Comparison of ENCODE assay signal across 12 cellular contexts in genomic region chr11:7605544-7605943, GRCh38.
DNase-seq lines count a peak whose midpoint lies in the region; ATAC-seq, FAIRE-seq and TF ChIP-seq lines count a peak whose summit lies in the region.
"Had no signal": no experiment of that assay in that cellular context is flagged by ENCODE, and none has a peak within 500 bp of the region (broad histone marks: within the 10 kb centered on the region; RNA-seq: fewer than 3 reads in every experiment).

No MANE protein-coding gene starts in this region.

- TF ChIP-seq RAD21 in K562 (CRISPR knock-in tag; conservative IDR thresholded peaks at IDR 0.05 in 1 of 2, IDR thresholded peaks at IDR 0.05 in 1 of 2), result no peak

- intact Hi-C loops in left ventricle myocardium superior (cut with micrococcal nuclease) (no loop called here), cardiac septum (cut with DNase I) (no loop called here), K562 (cut with micrococcal nuclease) (no loop called here), right lobe of liver (cut with DNase I) (no loop called here)

- H3K36me3 ChIP-seq in K562 (ENCODE audit: control insufficient read depth, insufficient read depth, low read length), result no peaks in the 10 kb centered on the region
- H3K36me3 ChIP-seq in right lobe of liver, result peaks cover 0 to 8% (median 3%) of the 10 kb centered on the region in 4 donors

- H4K20me1 ChIP-seq in K562 (replicated peaks; ENCODE audit: control insufficient read depth, insufficient read depth, low read length), result no peaks in the 10 kb centered on the region

- DNase-seq in left ventricle myocardium superior, result no peak
- no peak for DNase-seq in cardiac septum (ENCODE audit: low spot score)
- DNase-seq in K562 (ENCODE audit: extremely low read depth in 1 of 4, low spot score in 3 of 4), result peak in 1 of 4 experiments; percentile 6
- DNase-seq in right lobe of liver, result no peak
- peak; percentile 42 for DNase-seq in urothelium cell line (ENCODE audit: low spot score)
- no peak for DNase-seq in DMS153 (lab: John Stamatoyannopoulos, UW)
- DNase-seq: activated CD8-positive, alpha-beta memory T cell treated with anti-CD3 and anti-CD28 coated beads, Interleukin-2, amount 50 U/mL, for 48 hours; hippocampal formation; NCI-H2227 treated with DMSO at 0.1 percent for 48 hours had no signal

- H2AFZ ChIP-seq in K562 (ENCODE audit: low read depth, low read length), result no peak overlapping the region

- no peaks in the 10 kb centered on the region; a peak in 2 of 5 replicates for H3K27me3 ChIP-seq in K562 (ENCODE audit: control insufficient read depth in 2 of 2, insufficient read depth in 2 of 2, low read length in 2 of 2)
- no peaks in the 10 kb centered on the region for H3K27me3 ChIP-seq in right lobe of liver
- H3K27me3 ChIP-seq: vagina had no signal

- FAIRE-seq in K562 (lab: Jason Lieb, UNC) (no peak), urothelium cell line (lab: Jason Lieb, UNC) (no peak)

- H3K27ac ChIP-seq in K562 (ENCODE audit: extremely low read depth, low read depth, low read length) (no peak overlapping the region), right lobe of liver (no peak overlapping the region)
- H3K27ac ChIP-seq: vagina had no signal

- TF ChIP-seq EP300 in K562 (IDR thresholded peaks at IDR 0.05; ENCODE audit: low read length), result no peak

- no peaks in the 10 kb centered on the region for H3K9me3 ChIP-seq in K562 (replicated peaks; ENCODE audit: control insufficient read depth, insufficient read depth, low read depth, low read length)
- H3K9me3 ChIP-seq in right lobe of liver, result no peaks in the 10 kb centered on the region
- H3K9me3 ChIP-seq: vagina had no signal

- 2% methylated on average over 4 of the region's 4 CpGs for WGBS in K562 (ENCODE audit: insufficient coverage, low coverage, missing lambda C conversion rate)
- WGBS in right lobe of liver (ENCODE audit: insufficient coverage, low coverage, low lambda C conversion rate, missing lambda C conversion rate), result 27% methylated on average over 4 of the region's 4 CpGs

- in situ Hi-C loops in K562 (cut with MboI), result no loop called here

- ATAC-seq in left ventricle myocardium superior (peak; percentile 22), K562 (no peak), right lobe of liver (peak in 3 of 4 donors; percentile 40 to 65 (median 54)), GM18520 (IDR thresholded peaks at IDR 0.05; ENCODE audit: unreplicated experiment) (no peak), HG03521 (IDR thresholded peaks at IDR 0.05; ENCODE audit: unreplicated experiment) (no peak)

- H3K9me1 ChIP-seq in K562 (ENCODE audit: control insufficient read depth, insufficient read depth, low read length), result no peaks in the 10 kb centered on the region

- TF ChIP-seq POLR2A in K562 (conservative IDR thresholded peaks at IDR 0.05) (no peak), right lobe of liver (IDR thresholded peaks at IDR 0.05) (no peak)

- H3K4me2 ChIP-seq in K562 (ENCODE audit: insufficient read depth, low read length), result no peak overlapping the region

- BruUV-seq in K562 (replicated peaks; lab: Mats Ljungman, UMichigan), result no TSS peak

- H3K4me1 ChIP-seq in K562 (replicated peaks in 1 of 2; ENCODE audit: control insufficient read depth in 2 of 2, insufficient read depth in 2 of 2, low read length in 2 of 2), result peaks cover 0 to 8% of the 10 kb centered on the region in 2 experiments; a peak in 3 of 5 replicates
- H3K4me1 ChIP-seq in right lobe of liver, result peaks cover 0 to 8% (median 2%) of the 10 kb centered on the region in 4 donors

- TF ChIP-seq CTCF in K562 (IDR thresholded peaks at IDR 0.05 in 2 of 3, conservative IDR thresholded peaks at IDR 0.05 in 1 of 3; ENCODE audit: insufficient read depth in 2 of 3, low read depth in 1 of 3, low read length in 3 of 3) (no peak), right lobe of liver (IDR thresholded peaks at IDR 0.05) (no peak)

- CTCF ChIA-PET in K562 (lab: Yijun Ruan, JAX; ENCODE audit: low intra/inter-chr PET ratio), result no interaction called here

- H3K9ac ChIP-seq in K562 (ENCODE audit: insufficient read depth in 1 of 2, low read depth in 2 of 2, low read length in 2 of 2), result no peak overlapping the region

- H3K4me3 ChIP-seq in K562 (no peak overlapping the region), right lobe of liver (no peak overlapping the region)
- H3K4me3 ChIP-seq: vagina had no signal

- H3K79me2 ChIP-seq in K562 (ENCODE audit: control insufficient read depth, insufficient read depth, low read length), result no peaks in the 10 kb centered on the region

- POLR2A ChIA-PET in K562 (lab: Yijun Ruan, JAX), result interaction anchor here (1.0 kb wide), 1 partner anchor 52 kb away, joined by 3 read pairs; no protein-coding TSS in a partner anchor

TF ChIP-seq in K562, 482 proteins besides CTCF, POLR2A, EP300 and RAD21 (continues in another document):
- TF ChIP-seq IRF9 (tag; IDR thresholded peaks at IDR 0.05), result no peak
- TF ChIP-seq JUND (IDR thresholded peaks at IDR 0.05; ENCODE audit: borderline replicate concordance, low read depth, low read length), result peak; percentile 85
- peak; percentile 87; the same call in 2 of the 3 replicates for TF ChIP-seq JUND (tag; IDR thresholded peaks at IDR 0.05; ENCODE audit: borderline replicate concordance, low read depth, low read length)
- TF ChIP-seq GMEB1 (CRISPR knock-in tag; IDR thresholded peaks at IDR 0.05), result no peak
- TF ChIP-seq DEAF1 (CRISPR knock-in tag; IDR thresholded peaks at IDR 0.05), result no peak
- peak; percentile 69; the same call in 1 of the 2 replicates for TF ChIP-seq SMARCA4 (IDR thresholded peaks at IDR 0.05)
- no peak for TF ChIP-seq ZNF445 (CRISPR knock-in tag; IDR thresholded peaks at IDR 0.05; ENCODE audit: low read depth)
- no peak for TF ChIP-seq TBP (optimal IDR thresholded peaks at IDR 0.05; ENCODE audit: low read depth, low read length)
- TF ChIP-seq TAL1 (IDR thresholded peaks at IDR 0.05), result peak; percentile 49
- TF ChIP-seq CBFA2T2 (conservative IDR thresholded peaks at IDR 0.05), result 0 out of 2 replicates have a peak, but pooled peaks have one; percentile 39
- no peak for TF ChIP-seq SAFB2 (IDR thresholded peaks at IDR 0.05; ENCODE audit: borderline replicate concordance, low read depth, low read length, severe bottlenecking)
- TF ChIP-seq ETS1 (conservative IDR thresholded peaks at IDR 0.05; ENCODE audit: control insufficient read depth, low read depth, low read length), result no peak
- TF ChIP-seq ATF3 (IDR thresholded peaks at IDR 0.05), result peak; percentile 69; the same call in 1 of the 2 replicates
- TF ChIP-seq ATF3 (CRISPR knock-in tag; conservative IDR thresholded peaks at IDR 0.05), result no peak
- no peak for TF ChIP-seq ZNF717 (CRISPR knock-in tag; IDR thresholded peaks at IDR 0.05)
- no peak for TF ChIP-seq SRSF9 (IDR thresholded peaks at IDR 0.05; ENCODE audit: borderline replicate concordance, low read depth, low read length)
- TF ChIP-seq KDM1A (IDR thresholded peaks at IDR 0.05), result peak; percentile 41 to 46; a peak in 3 of 4 replicates

Comparison
In these comparisons a context has a peak if more than half of its experiments do, and no peak if none do; other contexts are left out.
1. ATAC-seq: peak in left ventricle myocardium superior (single experiment) and right lobe of liver (3 of 4); none in K562 (single experiment), GM18520 (single experiment) and HG03521 (single experiment).